10 cellular contexts compared by ENCODE assay signal in genomic region chr2:213766465-213766891, GRCh38.
DNase-seq lines count a peak whose midpoint lies in the region; ATAC-seq, FAIRE-seq and TF ChIP-seq lines count a peak whose summit lies in the region.
"Had no signal": no experiment of that assay in that cellular context is flagged by ENCODE, and none has a peak within 500 bp of the region (broad histone marks: within the 10 kb centered on the region; RNA-seq: fewer than 3 reads in every experiment).

No MANE protein-coding gene starts in this region.

- no peak overlapping the region for H3K23ac ChIP-seq in H1 (ENCODE audit: insufficient read length)

- H3K27me3 ChIP-seq in H1 (replicated peaks in 1 of 4; ENCODE audit: control insufficient read depth in 3 of 4, extremely low read depth in 1 of 4, insufficient read depth in 3 of 4, low read length in 3 of 4), result no peaks in the 10 kb centered on the region

- no peak overlapping the region for H3K56ac ChIP-seq in H1 (replicated peaks; ENCODE audit: insufficient read length, low read depth, low read length)

- CTCF ChIA-PET in GM10248 (lab: Yijun Ruan, JAX), result interaction anchor here (1.4 to 1.6 kb wide), 4 partner anchors 10 to 520 kb away, joined by 3 to 6 read pairs (median 4); no protein-coding TSS in a partner anchor
- CTCF ChIA-PET in H1 (lab: Charles Lee; ENCODE audit: partially characterized antibody), result interaction anchor here (0.9 kb wide), 1 partner anchor 43 kb away, joined by 4 read pairs; no protein-coding TSS in a partner anchor

- no peaks in the 10 kb centered on the region for H3K79me2 ChIP-seq in H1 (ENCODE audit: control insufficient read depth in 1 of 2, insufficient read depth in 2 of 2, low read length in 2 of 2)

- no peak overlapping the region for H3K18ac ChIP-seq in H1 (ENCODE audit: extremely low read depth, low read length)

- H3K23me2 ChIP-seq in H1 (ENCODE audit: low read depth, low read length), result no peaks in the 10 kb centered on the region

- no peak overlapping the region for H2BK20ac ChIP-seq in H1 (ENCODE audit: low read length)

- no peaks in the 10 kb centered on the region for H3K79me1 ChIP-seq in H1 (ENCODE audit: low read depth, low read length)

- FAIRE-seq in H1 (lab: Jason Lieb, UNC), result no peak

- no peak overlapping the region for H4K8ac ChIP-seq in H1 (ENCODE audit: extremely low read depth, insufficient read depth, low read length)

- H3K36me3 ChIP-seq in H1 (ENCODE audit: control insufficient read depth in 2 of 4, insufficient read depth in 4 of 4, low read length in 3 of 4), result no peaks in the 10 kb centered on the region

- H2BK12ac ChIP-seq in H1 (ENCODE audit: low read depth, low read length), result no peak overlapping the region

- DNase-seq in GM10248 (ENCODE audit: extremely low spot score) (peak; percentile 60), H1 (ENCODE audit: low read depth in 1 of 2, low spot score in 2 of 2) (no peak), SW 1271 (lab: John Stamatoyannopoulos, UW) (no peak), NCI-H1092 treated with DMSO at 0.1 percent for 48 hours (lab: John Stamatoyannopoulos, UW) (no peak), D341Med (ENCODE audit: low spot score) (no peak), NCI-H510A (lab: John Stamatoyannopoulos, UW) (no peak)
- DNase-seq: naive B cell, NCI-H1930 had no signal

- no peak overlapping the region for H3K14ac ChIP-seq in H1 (ENCODE audit: insufficient read length)

- H3K4me2 ChIP-seq in H1 (ENCODE audit: insufficient read depth in 1 of 2, low read depth in 2 of 2, low read length in 2 of 2), result no peak overlapping the region

- no peak overlapping the region for H3K4ac ChIP-seq in H1 (replicated peaks; ENCODE audit: insufficient read length, low read depth, low read length)

- H2AFZ ChIP-seq in H1 (ENCODE audit: low read length), result peak overlapping the region; percentile 96

- peak; percentile 95 for ATAC-seq in GM19463 (IDR thresholded peaks at IDR 0.05; ENCODE audit: unreplicated experiment)
- ATAC-seq in HG03097 (IDR thresholded peaks at IDR 0.05; ENCODE audit: low FRiP score, unreplicated experiment), result peak; percentile 88

- H2AK5ac ChIP-seq in H1 (ENCODE audit: low read depth, low read length), result no peak overlapping the region

- H4K20me1 ChIP-seq in H1 (replicated peaks in 1 of 2; ENCODE audit: control insufficient read depth in 1 of 2, insufficient read depth in 2 of 2, low read length in 2 of 2), result no peaks in the 10 kb centered on the region

- no peak for TF ChIP-seq EP300 in H1 (IDR thresholded peaks at IDR 0.05; ENCODE audit: borderline replicate concordance in 1 of 2, low read depth in 2 of 2, low read length in 2 of 2)

- H2BK5ac ChIP-seq in H1 (ENCODE audit: low read depth, low read length), result no peak overlapping the region

- TF ChIP-seq POLR2A in H1 (IDR thresholded peaks at IDR 0.05; ENCODE audit: control extremely low read depth in 1 of 2, low read depth in 2 of 2, low read length in 2 of 2), result no peak

- TF ChIP-seq CTCF in GM10248 (IDR thresholded peaks at IDR 0.05; ENCODE audit: control extremely low read depth, extremely low read depth, low read depth, missing control alignments), result no peak
- no peak for TF ChIP-seq CTCF in H1 (IDR thresholded peaks at IDR 0.05; ENCODE audit: control extremely low read depth in 1 of 3, insufficient read depth in 1 of 3, low read depth in 1 of 3, low read length in 3 of 3)

- H2BK15ac ChIP-seq in H1 (ENCODE audit: low read length), result no peak overlapping the region

- POLR2A ChIA-PET in GM10248 (lab: Yijun Ruan, JAX) (interaction anchor here (0.6 kb wide), 1 partner anchor 49 kb away, joined by 7 read pairs; no protein-coding TSS in a partner anchor), H1 (lab: Charles Lee; ENCODE audit: partially characterized antibody) (no interaction called here)

- H3K9ac ChIP-seq in H1 (replicated peaks in 1 of 4; ENCODE audit: extremely low read depth in 1 of 4, low read depth in 3 of 4, low read length in 3 of 4), result no peak overlapping the region

- no peak overlapping the region for H2BK120ac ChIP-seq in H1 (replicated peaks; ENCODE audit: low read depth, low read length)

- 96% methylated on average over 3 of the region's 3 CpGs; no CpG with 5 or more reads in 1 of the 2 experiments for WGBS in H1 (ENCODE audit: extremely low coverage in 1 of 2, insufficient coverage in 1 of 2, insufficient read length in 1 of 2, insufficient replicate concordance in 2 of 2, low coverage in 1 of 2, low lambda C conversion rate in 2 of 2, missing lambda C conversion rate in 1 of 2), 2 experiments

- H3K27ac ChIP-seq in H1 (ENCODE audit: low read depth, low read length), result no peak overlapping the region

- no peaks in the 10 kb centered on the region for H3K4me1 ChIP-seq in H1 (replicated peaks in 1 of 4; ENCODE audit: control insufficient read depth in 3 of 4, insufficient read depth in 4 of 4, low read length in 3 of 4)

- TF ChIP-seq RAD21 in H1 (IDR thresholded peaks at IDR 0.05 in 1 of 2, conservative IDR thresholded peaks at IDR 0.05 in 1 of 2; ENCODE audit: low read depth in 2 of 2, low read length in 2 of 2), result no peak

- no peak overlapping the region for H4K5ac ChIP-seq in H1 (ENCODE audit: insufficient read length, low read depth, low read length)

- H4K91ac ChIP-seq in H1 (replicated peaks; ENCODE audit: insufficient read length, low read length), result no peak overlapping the region

- H3K4me3 ChIP-seq in H1 (ENCODE audit: extremely low read depth in 1 of 4, insufficient read depth in 2 of 4, low read depth in 3 of 4, low read length in 4 of 4), result no peak overlapping the region

- H3K9me3 ChIP-seq in H1 (ENCODE audit: insufficient read depth in 2 of 2, low read depth in 1 of 2, low read length in 1 of 2), result no peaks in the 10 kb centered on the region

TF ChIP-seq in H1, 55 proteins besides CTCF, POLR2A, EP300 and RAD21:
- TF ChIP-seq CEBPB (IDR thresholded peaks at IDR 0.05; ENCODE audit: low read depth, low read length) (no peak), TCF12 (IDR thresholded peaks at IDR 0.05; ENCODE audit: low read depth, low read length) (no peak), TAF7 (optimal IDR thresholded peaks at IDR 0.05; ENCODE audit: borderline replicate concordance, low read depth, low read length) (no peak), SIRT6 (IDR thresholded peaks at IDR 0.05; ENCODE audit: low read length) (no peak), USF2 (IDR thresholded peaks at IDR 0.05; ENCODE audit: low read length) (no peak), SP1 (IDR thresholded peaks at IDR 0.05; ENCODE audit: low read depth, low read length) (no peak), PHF8 (conservative IDR thresholded peaks at IDR 0.05; ENCODE audit: low read depth, low read length) (no peak), SUZ12 (IDR thresholded peaks at IDR 0.05; ENCODE audit: low read length) (no peak), RXRA (IDR thresholded peaks at IDR 0.05; ENCODE audit: insufficient read depth, low read depth, low read length) (no peak), RBBP5 (IDR thresholded peaks at IDR 0.05; ENCODE audit: borderline replicate concordance, low read depth, low read length) (no peak), TEAD4 (IDR thresholded peaks at IDR 0.05; ENCODE audit: low read depth, low read length) (no peak), YY1 (IDR thresholded peaks at IDR 0.05; ENCODE audit: low read depth, low read length) (no peak), MAFK (IDR thresholded peaks at IDR 0.05; ENCODE audit: low read depth, low read length) (no peak), CBX8 (IDR thresholded peaks at IDR 0.05; ENCODE audit: borderline replicate concordance, low read depth, low read length) (no peak), BRCA1 (IDR thresholded peaks at IDR 0.05; ENCODE audit: low read depth, low read length) (no peak), CBX5 (IDR thresholded peaks at IDR 0.05; ENCODE audit: low read depth, low read length) (no peak), ASH2L (IDR thresholded peaks at IDR 0.05; ENCODE audit: low read length) (no peak), ATF3 (IDR thresholded peaks at IDR 0.05; ENCODE audit: insufficient read depth, low read depth, low read length) (no peak), RNF2 (IDR thresholded peaks at IDR 0.05; ENCODE audit: borderline replicate concordance, low read depth, low read length, missing control alignments, poor library complexity, severe bottlenecking) (no peak), SP2 (IDR thresholded peaks at IDR 0.05; ENCODE audit: low read length) (no peak)
